Comparison of ENCODE assay signal across 8 cellular contexts in genomic region chr14:65949711-65950516, GRCh38.
A peak's percentile ranks its signal among the peaks of the same experiment; 100 is the strongest.
DNase-seq lines count a peak whose midpoint lies in the region; ATAC-seq and TF ChIP-seq lines count a peak whose summit lies in the region.

No MANE protein-coding gene starts in this region.

- H3K4me3 Mint-ChIP-seq in activated T-helper 17 cell treated with anti-CD3 and anti-CD28 coated beads, Interleukin-2, amount 50 U/mL, for 72 hours = peak overlapping the region; percentile 51

- in situ Hi-C loops in Caki2 (cut with HindIII; ENCODE audit: low pct_unique_long_range_greater_than_20kb, low sequenced_read_pairs) = no loop called here

- H3K4me1 Mint-ChIP-seq in activated T-helper 17 cell treated with anti-CD3 and anti-CD28 coated beads, Interleukin-2, amount 50 U/mL, for 72 hours = peaks cover 27% of the 10 kb centered on the region

- ATAC-seq in GM19395 (IDR thresholded peaks at IDR 0.05; ENCODE audit: unreplicated experiment) = peak; percentile 66
- peak; percentile 94 for ATAC-seq in activated T-helper 17 cell treated with anti-CD3 and anti-CD28 coated beads, Interleukin-2, amount 50 U/mL, for 72 hours (replicated peaks)

- TF ChIP-seq CTCF in tibial artery (IDR thresholded peaks at IDR 0.05) = no peak

- peak overlapping the region; percentile 85 for H3K27ac Mint-ChIP-seq in activated T-helper 17 cell treated with anti-CD3 and anti-CD28 coated beads, Interleukin-2, amount 50 U/mL, for 72 hours

- H3K9me3 ChIP-seq in tibial artery = no peaks in the 10 kb centered on the region

- no peaks in the 10 kb centered on the region for H3K36me3 ChIP-seq in tibial artery

- H3K4me3 ChIP-seq in tibial artery = no peak overlapping the region

- intact Hi-C loops in tibial artery (cut with DNase I; ENCODE audit: low total_unique reads) = no loop called here

- H3K27me3 ChIP-seq in tibial artery = peaks cover 0 to 15% of the 10 kb centered on the region in 2 donors

- peak; percentile 33 for DNase-seq in Caki2 (ENCODE audit: low read depth)
- DNase-seq in NCI-H2029 (lab: John Stamatoyannopoulos, UW) = peak; percentile 34
- peak; percentile 91 for DNase-seq in kidney tubule cell (ENCODE audit: low spot score)
- DNase-seq in NCI-H2227 treated with DMSO at 0.1 percent for 48 hours (lab: John Stamatoyannopoulos, UW) = no peak
- no peak for DNase-seq in iPS-NIHi11 (ENCODE audit: low spot score)
- no peak for DNase-seq in tibial artery

- no peaks in the 10 kb centered on the region for H3K4me1 ChIP-seq in tibial artery

- no peaks in the 10 kb centered on the region for H3K9me3 Mint-ChIP-seq in activated T-helper 17 cell treated with anti-CD3 and anti-CD28 coated beads, Interleukin-2, amount 50 U/mL, for 72 hours

- H3K27ac ChIP-seq in tibial artery = no peak overlapping the region

- H3K36me3 Mint-ChIP-seq in activated T-helper 17 cell treated with anti-CD3 and anti-CD28 coated beads, Interleukin-2, amount 50 U/mL, for 72 hours (ENCODE audit: low read depth) = no peaks in the 10 kb centered on the region

- peaks cover 6% of the 10 kb centered on the region for H3K27me3 Mint-ChIP-seq in activated T-helper 17 cell treated with anti-CD3 and anti-CD28 coated beads, Interleukin-2, amount 50 U/mL, for 72 hours

Comparison
In these comparisons a context has a peak if more than half of its experiments do, and no peak if none do; other contexts are left out.
1. DNase-seq: peak in Caki2 (single experiment), NCI-H2029 (single experiment) and kidney tubule cell (single experiment); none in NCI-H2227 treated with DMSO at 0.1 percent for 48 hours (single experiment), iPS-NIHi11 (single experiment) and tibial artery (0 of 2).